17 cellular contexts compared by ENCODE assay signal in the genomic region with DNA sequence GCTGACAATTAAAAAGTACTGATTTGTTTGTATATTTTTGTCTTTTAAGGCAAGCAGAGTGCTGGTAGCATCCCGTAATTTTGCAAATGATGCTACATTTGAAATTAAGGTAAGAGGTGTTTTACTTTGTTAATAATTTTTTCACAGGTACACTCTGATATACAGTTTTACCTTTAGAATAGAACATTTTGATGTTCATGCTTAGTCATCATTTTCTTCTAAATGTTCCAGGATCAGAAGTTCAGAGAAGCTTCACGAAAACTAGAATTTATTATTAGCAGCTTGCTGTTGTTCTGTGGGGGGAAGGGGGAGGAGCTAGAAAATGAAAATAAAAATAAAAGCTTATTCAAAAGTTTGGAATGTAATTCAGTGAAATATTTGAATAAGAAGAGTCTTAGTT. TPM values are rescaled to one million over a fixed set of nuclear protein-coding genes. Genes with fewer than 3 reads are reported as not detected.
A peak's percentile ranks its signal among the peaks of the same experiment; 100 is the strongest.
DNase-seq lines count a peak whose midpoint lies in the region; ATAC-seq, FAIRE-seq and TF ChIP-seq lines count a peak whose summit lies in the region.
"Had no signal": no experiment of that assay in that cellular context is flagged by ENCODE, and none has a peak within 500 bp of the region (broad histone marks: within the 10 kb centered on the region; RNA-seq: fewer than 3 reads in every experiment).

No MANE protein-coding gene starts in this region.

- H3K4ac ChIP-seq in H1 (replicated peaks; ENCODE audit: insufficient read length, low read depth, low read length), result no peak overlapping the region

- no peak overlapping the region for H2BK15ac ChIP-seq in H1 (ENCODE audit: low read length)

- H4K8ac ChIP-seq in H1 (ENCODE audit: extremely low read depth, insufficient read depth, low read length), result no peak overlapping the region

- H3K23me2 ChIP-seq in H1 (ENCODE audit: low read depth, low read length), result no peaks in the 10 kb centered on the region

- no peak for TF ChIP-seq CTCF in HL-60 (IDR thresholded peaks at IDR 0.05; ENCODE audit: insufficient read depth, low read length)
- no peak for TF ChIP-seq CTCF in H1 (IDR thresholded peaks at IDR 0.05; ENCODE audit: control extremely low read depth in 1 of 3, insufficient read depth in 1 of 3, low read depth in 1 of 3, low read length in 3 of 3)

- H3K4me1 ChIP-seq in H1 (replicated peaks in 1 of 4; ENCODE audit: control insufficient read depth in 3 of 4, insufficient read depth in 4 of 4, low read length in 3 of 4), result no peaks in the 10 kb centered on the region; a peak in 1 of 7 replicates
- peaks cover 24% of the 10 kb centered on the region for H3K4me1 ChIP-seq in CD4-positive, alpha-beta memory T cell (ENCODE audit: insufficient read depth, low read length)
- H3K4me1 ChIP-seq: Caco-2 had no signal

- peaks cover 2 to 10% of the 10 kb centered on the region in 2 donors for H3K36me3 Mint-ChIP-seq in activated T-cell treated with anti-CD3 and anti-CD28 coated beads, Interleukin-2, amount 50 U/mL, for 72 hours (ENCODE audit: insufficient read depth in 2 of 2)
- H3K36me3 Mint-ChIP-seq in CD4-positive, alpha-beta memory T cell, result peaks cover 9 to 33% of the 10 kb centered on the region in 2 donors

- H3K27ac Mint-ChIP-seq in activated T-cell treated with anti-CD3 and anti-CD28 coated beads, Interleukin-2, amount 50 U/mL, for 72 hours, result peak overlapping the region; percentile 65
- H3K27ac Mint-ChIP-seq in CD4-positive, alpha-beta memory T cell, result no peak overlapping the region
- H3K27ac Mint-ChIP-seq: B cell had no signal

- H3K27me3 ChIP-seq in HL-60 (ENCODE audit: insufficient read depth, poor library complexity, severe bottlenecking), result no peaks in the 10 kb centered on the region
- H3K27me3 ChIP-seq in H1 (replicated peaks in 1 of 4; ENCODE audit: control insufficient read depth in 3 of 4, extremely low read depth in 1 of 4, insufficient read depth in 3 of 4, low read length in 3 of 4), result no peaks in the 10 kb centered on the region
- H3K27me3 ChIP-seq in CD4-positive, alpha-beta memory T cell (ENCODE audit: insufficient read depth, low read length), result no peaks in the 10 kb centered on the region

- H2BK12ac ChIP-seq in H1 (ENCODE audit: low read depth, low read length), result no peak overlapping the region

- H2AK5ac ChIP-seq in H1 (ENCODE audit: low read depth, low read length), result no peak overlapping the region

- no peak overlapping the region for H3K4me3 Mint-ChIP-seq in activated T-cell treated with anti-CD3 and anti-CD28 coated beads, Interleukin-2, amount 50 U/mL, for 72 hours
- H3K4me3 Mint-ChIP-seq in CD4-positive, alpha-beta memory T cell, result no peak overlapping the region
- H3K4me3 Mint-ChIP-seq: B cell; CD8-positive, alpha-beta T cell had no signal

- ATAC-seq in activated T-cell treated with anti-CD3 and anti-CD28 coated beads, Interleukin-2, amount 50 U/mL, for 72 hours (replicated peaks in 1 of 2), result no peak
- no peak for ATAC-seq in SK-N-SH treated with all-trans-retinoic acid at 6 μM for 48 hours
- ATAC-seq: CD8-positive, alpha-beta T cell; HCT116 had no signal

- H3K9ac ChIP-seq in H1 (replicated peaks in 1 of 4; ENCODE audit: extremely low read depth in 1 of 4, low read depth in 3 of 4, low read length in 3 of 4), result no peak overlapping the region

- H3K79me1 ChIP-seq in H1 (ENCODE audit: low read depth, low read length), result no peaks in the 10 kb centered on the region; the same call in 1 of the 2 replicates

- no peaks in the 10 kb centered on the region for H3K27me3 Mint-ChIP-seq in activated T-cell treated with anti-CD3 and anti-CD28 coated beads, Interleukin-2, amount 50 U/mL, for 72 hours (ENCODE audit: low read depth)
- no peaks in the 10 kb centered on the region for H3K27me3 Mint-ChIP-seq in CD4-positive, alpha-beta memory T cell
- H3K27me3 Mint-ChIP-seq: B cell had no signal

- H3K27ac ChIP-seq in HL-60 (replicated peaks), result 0 out of 2 replicates have a peak overlapping the region, but pooled peaks have one; percentile 3
- no peak overlapping the region for H3K27ac ChIP-seq in H1 (ENCODE audit: low read depth, low read length)
- no peak overlapping the region for H3K27ac ChIP-seq in CD4-positive, alpha-beta memory T cell (ENCODE audit: low read depth, low read length)
- H3K27ac ChIP-seq: C4-2B had no signal

- H3K4me3 ChIP-seq in HL-60 (replicated peaks; ENCODE audit: insufficient read depth, low read length) (no peak overlapping the region), H1 (ENCODE audit: extremely low read depth in 1 of 4, insufficient read depth in 2 of 4, low read depth in 3 of 4, low read length in 4 of 4) (no peak overlapping the region)
- H3K4me3 ChIP-seq in CD4-positive, alpha-beta memory T cell (ENCODE audit: low read length in 2 of 2), result no peak overlapping the region

- H3K23ac ChIP-seq in H1 (ENCODE audit: insufficient read length), result no peak overlapping the region

- H2BK5ac ChIP-seq in H1 (ENCODE audit: low read depth, low read length), result no peak overlapping the region

- intact Hi-C loops in CD4-positive, alpha-beta memory T cell (cut with micrococcal nuclease), result no loop called here

- FAIRE-seq in H1 (lab: Jason Lieb, UNC), result no peak
- FAIRE-seq: H54 had no signal

- peaks cover 25% of the 10 kb centered on the region for H3K4me1 Mint-ChIP-seq in activated T-cell treated with anti-CD3 and anti-CD28 coated beads, Interleukin-2, amount 50 U/mL, for 72 hours (ENCODE audit: low read depth)
- H3K4me1 Mint-ChIP-seq in CD4-positive, alpha-beta memory T cell, result peaks cover 14 to 21% (median 16%) of the 10 kb centered on the region in 4 donors

- H3K4me2 ChIP-seq in H1 (ENCODE audit: insufficient read depth in 1 of 2, low read depth in 2 of 2, low read length in 2 of 2), result no peak overlapping the region

- H3K18ac ChIP-seq in H1 (ENCODE audit: extremely low read depth, low read length), result no peak overlapping the region

- H3K56ac ChIP-seq in H1 (replicated peaks; ENCODE audit: insufficient read length, low read depth, low read length), result no peak overlapping the region

- POLR2A ChIA-PET in H1 (lab: Charles Lee; ENCODE audit: partially characterized antibody), result no interaction called here
- POLR2A ChIA-PET in CD4-positive, alpha-beta memory T cell (lab: Charles Lee; ENCODE audit: partially characterized antibody), result no interaction called here

- no peaks in the 10 kb centered on the region for H4K20me1 ChIP-seq in H1 (replicated peaks in 1 of 2; ENCODE audit: control insufficient read depth in 1 of 2, insufficient read depth in 2 of 2, low read length in 2 of 2)

- H3K9me3 Mint-ChIP-seq in activated T-cell treated with anti-CD3 and anti-CD28 coated beads, Interleukin-2, amount 50 U/mL, for 72 hours, result no peaks in the 10 kb centered on the region
- peaks cover 0 to 2% (median 0%) of the 10 kb centered on the region in 8 donors for H3K9me3 Mint-ChIP-seq in CD4-positive, alpha-beta memory T cell
- H3K9me3 Mint-ChIP-seq: CD8-positive, alpha-beta T cell had no signal

- H2AFZ ChIP-seq in H1 (ENCODE audit: low read length), result no peak overlapping the region

- TF ChIP-seq POLR2A in H1 (IDR thresholded peaks at IDR 0.05; ENCODE audit: control extremely low read depth in 1 of 2, low read depth in 2 of 2, low read length in 2 of 2), result no peak

- peaks cover 4 to 36% of the 10 kb centered on the region in 2 experiments; a peak in 3 of 4 replicates for H3K79me2 ChIP-seq in H1 (ENCODE audit: control insufficient read depth in 1 of 2, insufficient read depth in 2 of 2, low read length in 2 of 2)

- no peak overlapping the region for H2BK120ac ChIP-seq in H1 (replicated peaks; ENCODE audit: low read depth, low read length)

- no peak overlapping the region for H4K91ac ChIP-seq in H1 (replicated peaks; ENCODE audit: insufficient read length, low read length)

- no peak for TF ChIP-seq RAD21 in H1 (IDR thresholded peaks at IDR 0.05 in 1 of 2, conservative IDR thresholded peaks at IDR 0.05 in 1 of 2; ENCODE audit: low read depth in 2 of 2, low read length in 2 of 2)

- no peaks in the 10 kb centered on the region for H3K9me3 ChIP-seq in H1 (ENCODE audit: insufficient read depth in 2 of 2, low read depth in 1 of 2, low read length in 1 of 2)
- H3K9me3 ChIP-seq in CD4-positive, alpha-beta memory T cell (ENCODE audit: control insufficient read depth in 1 of 2, low read length in 2 of 2), result no peaks in the 10 kb centered on the region
- H3K9me3 ChIP-seq: Caco-2 had no signal

- no peak for TF ChIP-seq EP300 in H1 (IDR thresholded peaks at IDR 0.05; ENCODE audit: borderline replicate concordance in 1 of 2, low read depth in 2 of 2, low read length in 2 of 2)

- DNase-seq in activated T-cell treated with anti-CD3 and anti-CD28 coated beads, Interleukin-2, amount 50 U/mL, for 72 hours, result no peak
- no peak for DNase-seq in activated T-cell treated with anti-CD3 and anti-CD28 coated beads for 4 hours
- DNase-seq in HL-60 (ENCODE audit: low read depth in 1 of 2, low spot score in 1 of 2), result no peak
- no peak for DNase-seq in H1 (ENCODE audit: low read depth in 1 of 2, low spot score in 2 of 2)
- DNase-seq in CD4-positive, alpha-beta memory T cell, result no peak
- no peak for DNase-seq in COLO668 (lab: John Stamatoyannopoulos, UW; ENCODE audit: unreplicated experiment)
- DNase-seq: 8988T; ACHN; Caco-2; CD8-positive, alpha-beta T cell; GF-D8; Kasumi-1 had no signal

- WGBS in H1 (ENCODE audit: extremely low coverage in 1 of 2, insufficient coverage in 1 of 2, insufficient read length in 1 of 2, insufficient replicate concordance in 2 of 2, low coverage in 1 of 2, low lambda C conversion rate in 2 of 2, missing lambda C conversion rate in 1 of 2), 2 experiments, result 96% methylated on average over 2 of the region's 2 CpGs; no CpG with 5 or more reads in 1 of the 2 experiments

- H3K14ac ChIP-seq in H1 (ENCODE audit: insufficient read length), result no peak overlapping the region

- H4K5ac ChIP-seq in H1 (ENCODE audit: insufficient read length, low read depth, low read length), result no peak overlapping the region

- H2BK20ac ChIP-seq in H1 (ENCODE audit: low read length), result no peak overlapping the region

- peaks cover 0 to 25% (median 13%) of the 10 kb centered on the region in 4 experiments; a peak in 7 of 8 replicates for H3K36me3 ChIP-seq in H1 (ENCODE audit: control insufficient read depth in 2 of 4, insufficient read depth in 4 of 4, low read length in 3 of 4)
- H3K36me3 ChIP-seq in CD4-positive, alpha-beta memory T cell (ENCODE audit: insufficient read depth, low read length), result peaks cover 21% of the 10 kb centered on the region

- CTCF ChIA-PET in H1 (lab: Charles Lee; ENCODE audit: partially characterized antibody), result no interaction called here
- CTCF ChIA-PET in CD4-positive, alpha-beta memory T cell (lab: Charles Lee; ENCODE audit: partially characterized antibody), result no interaction called here

RNA-seq across cellular contexts. Expression of a gene that starts 5.5 kb away (rescaled TPM):
- total RNA-seq in activated T-cell treated with anti-CD3 and anti-CD28 coated beads, Interleukin-2, amount 50 U/mL, for 72 hours, result 100 to 1,000 TPM; 165 to 179 TPM
- total RNA-seq in H1 (2021; fragmentation: NEBNext Ultra II Directional; extraction: Animal tissue kit (Norgen Biotek cat#: 25700)), result 206 and 225 TPM in 2 replicates
- 71.8 and 128 TPM in 2 replicates for polyA plus RNA-seq in H1 (2011; rRNA removed)
- 189 TPM for polyA plus RNA-seq in H1 (2011; cell fraction: cytosol; rRNA removed)
- polyA plus RNA-seq in H1 (2011; cell fraction: nucleus; rRNA removed), result 111 TPM
- polyA plus RNA-seq in H1 (2012, experiment 1 of 2), result 192 to 226 TPM (median 212 TPM) in 4 replicates
- polyA plus RNA-seq in H1 (2012, experiment 2 of 2), result 37.3 TPM
- polyA plus RNA-seq in H1 (2013, experiment 1 of 2), result 65.5 TPM
- polyA plus RNA-seq in H1 (2013, experiment 2 of 2), result 56.5 TPM
- 99.0 and 100 TPM in 2 replicates for polyA minus RNA-seq in H1 (2011; rRNA and poly(A)+ RNA removed)
- polyA minus RNA-seq in H1 (2011; cell fraction: cytosol; rRNA and poly(A)+ RNA removed), result 72.7 TPM
- 30.6 TPM for polyA minus RNA-seq in H1 (2011; cell fraction: nucleus; rRNA and poly(A)+ RNA removed)
- 100 to 1,000 TPM; 116 to 124 TPM for total RNA-seq in CD4-positive, alpha-beta memory T cell
- polyA plus RNA-seq in CD4-positive, alpha-beta memory T cell, result 10 to 100 TPM; 75.4 to 80.3 TPM
